In genomic region chr10:14022954-14023353, GRCh38 we compare ENCODE assay signal across 28 cellular contexts.
A peak's percentile ranks its signal among the peaks of the same experiment; 100 is the strongest.
DNase-seq lines count a peak whose midpoint lies in the region; ATAC-seq, FAIRE-seq and TF ChIP-seq lines count a peak whose summit lies in the region.
"Had no signal": no experiment of that assay in that cellular context is flagged by ENCODE, and none has a peak within 500 bp of the region (broad histone marks: within the 10 kb centered on the region; RNA-seq: fewer than 3 reads in every experiment).

No MANE protein-coding gene starts in this region.

- TF ChIP-seq RAD21 in HepG2 (CRISPR knock-in tag; IDR thresholded peaks at IDR 0.05): no peak

- 8 to 22% methylated on average over 6 of the region's 6 CpGs for WGBS in tibial nerve, 2 donors
- 3% methylated on average over 6 of the region's 6 CpGs for WGBS in HepG2 (ENCODE audit: low lambda C conversion rate)

- H3K4me1 ChIP-seq in breast epithelium: no peaks in the 10 kb centered on the region
- peaks cover 0 to 23% (median 7%) of the 10 kb centered on the region in 4 donors for H3K4me1 ChIP-seq in tibial nerve
- H3K4me1 ChIP-seq in HepG2 (ENCODE audit: insufficient read depth, low read length): no peaks in the 10 kb centered on the region

- no TSS peak for BruUV-seq in MCF 10A (replicated peaks; lab: Mats Ljungman, UMichigan)
- BruUV-seq in HepG2 (replicated peaks; lab: Mats Ljungman, UMichigan): no TSS peak

- no peaks in the 10 kb centered on the region for H4K20me1 ChIP-seq in HepG2 (ENCODE audit: insufficient read depth, low read length)

- H3K36me3 Mint-ChIP-seq in MCF 10A (ENCODE audit: insufficient read depth, unreplicated experiment): no peaks in the 10 kb centered on the region
- peaks cover 3% of the 10 kb centered on the region for H3K36me3 Mint-ChIP-seq in mesothelial cell of epicardium

- H3K4me3 Mint-ChIP-seq in MCF 10A (ENCODE audit: unreplicated experiment) (no peak overlapping the region), mesothelial cell of epicardium (no peak overlapping the region)
- H3K4me3 Mint-ChIP-seq: CD8-positive, alpha-beta memory T cell; endodermal cell; HFFc6 had no signal

- no peak overlapping the region for H3K27ac ChIP-seq in breast epithelium
- peak overlapping the region in 48 of 59 donors; percentile 7 to 82 (median 60) for H3K27ac ChIP-seq in dorsolateral prefrontal cortex
- H3K27ac ChIP-seq in tibial nerve: peak overlapping the region in 3 of 4 donors; percentile 57 to 84 (median 65)
- no peak overlapping the region for H3K27ac ChIP-seq in HepG2 (ENCODE audit: extremely low read length, insufficient read depth, low read length)
- H3K27ac ChIP-seq: KMS-11, neutrophil had no signal

- no peaks in the 10 kb centered on the region for H3K79me2 ChIP-seq in HepG2 (ENCODE audit: insufficient read depth, low read length)

- H3K36me3 ChIP-seq in breast epithelium (no peaks in the 10 kb centered on the region), tibial nerve (no peaks in the 10 kb centered on the region), HepG2 (replicated peaks in 1 of 2; ENCODE audit: control insufficient read depth in 1 of 2, insufficient read depth in 2 of 2, low read length in 2 of 2) (no peaks in the 10 kb centered on the region)
- H3K36me3 ChIP-seq: neutrophil had no signal

- ATAC-seq in HepG2: no peak
- ATAC-seq: activated naive CD4-positive, alpha-beta T cell treated with anti-CD3 and anti-CD28 coated beads, Interleukin-2, amount 50 U/mL, for 72 hours; left ventricle myocardium superior; mucosa of descending colon; Right ventricle myocardium inferior; stimulated activated naive CD8-positive, alpha-beta T cell treated with anti-CD3 and anti-CD28 coated beads, Interleukin-15, Interleukin-2, amounts not matched to agents 100 U/mL and 50 U/mL, for 24 hours had no signal

- in situ Hi-C loops in HepG2 (cut with HindIII; ENCODE audit: extremely low pct_ligation_motif_present, low pct_unique_long_range_greater_than_20kb): no loop called here

- H3K4me1 Mint-ChIP-seq in MCF 10A (ENCODE audit: insufficient read depth, unreplicated experiment) (no peaks in the 10 kb centered on the region), mesothelial cell of epicardium (peaks cover 26% of the 10 kb centered on the region)

- H3K9ac ChIP-seq in HepG2 (ENCODE audit: insufficient read depth, low read depth, low read length): no peak overlapping the region
- H3K9ac ChIP-seq: KMS-11 had no signal

- H3K27ac Mint-ChIP-seq in MCF 10A (ENCODE audit: low read depth, unreplicated experiment) (no peak overlapping the region), mesothelial cell of epicardium (peak overlapping the region; percentile 43)
- H3K27ac Mint-ChIP-seq: activated naive CD4-positive, alpha-beta T cell treated with anti-CD3 and anti-CD28 coated beads, Interleukin-2, amount 50 U/mL, for 72 hours; endodermal cell; HFFc6 had no signal

- H3K27me3 ChIP-seq in breast epithelium: peaks cover 0 to 5% of the 10 kb centered on the region in 2 donors
- peaks cover 0 to 57% (median 0%) of the 10 kb centered on the region in 45 donors for H3K27me3 ChIP-seq in dorsolateral prefrontal cortex
- no peaks in the 10 kb centered on the region for H3K27me3 ChIP-seq in tibial nerve
- H3K27me3 ChIP-seq in HepG2 (ENCODE audit: control insufficient read depth in 1 of 2, insufficient read depth in 2 of 2, low read length in 2 of 2): peaks cover 4 to 20% of the 10 kb centered on the region in 2 experiments; a peak in 3 of 5 replicates

- no peak overlapping the region for H2AFZ ChIP-seq in HepG2 (ENCODE audit: low read length)

- H3K4me2 ChIP-seq in HepG2 (ENCODE audit: low read depth, low read length): no peak overlapping the region
- H3K4me2 ChIP-seq: KMS-11 had no signal

- no peak for TF ChIP-seq CTCF in MCF 10A (IDR thresholded peaks at IDR 0.05; ENCODE audit: unreplicated experiment)
- no peak for TF ChIP-seq CTCF in breast epithelium (IDR thresholded peaks at IDR 0.05)
- TF ChIP-seq CTCF in dorsolateral prefrontal cortex (IDR thresholded peaks at IDR 0.05 in 54 of 56, conservative IDR thresholded peaks at IDR 0.05 in 2 of 56; ENCODE audit: low read depth in 1 of 56, partially characterized antibody in 56 of 56): no peak
- no peak for TF ChIP-seq CTCF in mesothelial cell of epicardium (IDR thresholded peaks at IDR 0.05; ENCODE audit: unreplicated experiment)
- TF ChIP-seq CTCF in tibial nerve (IDR thresholded peaks at IDR 0.05): no peak
- TF ChIP-seq CTCF in HepG2 (CRISPR knock-in tag; IDR thresholded peaks at IDR 0.05): no peak

- H3K4me3 ChIP-seq in breast epithelium: peak overlapping the region in 1 of 3 donors; percentile 10
- H3K4me3 ChIP-seq in dorsolateral prefrontal cortex: peak overlapping the region in 44 of 59 donors; percentile 0 to 52 (median 33)
- peak overlapping the region; percentile 9 to 48 (median 30) for H3K4me3 ChIP-seq in tibial nerve
- no peak overlapping the region for H3K4me3 ChIP-seq in HepG2 (replicated peaks in 1 of 3; ENCODE audit: insufficient read depth in 1 of 3, low read depth in 2 of 3, low read length in 3 of 3)
- H3K4me3 ChIP-seq: mucosa of descending colon had no signal

- DNase-seq in MCF 10A (ENCODE audit: unreplicated experiment) (peak; percentile 13), breast epithelium (ENCODE audit: low spot score in 2 of 2) (no peak), dorsolateral prefrontal cortex (no peak), mesothelial cell of epicardium (ENCODE audit: low spot score in 2 of 2, unreplicated experiment in 2 of 2) (no peak), tibial nerve (ENCODE audit: low spot score in 2 of 2) (no peak), HepG2 (ENCODE audit: low spot score) (no peak), NOMO-1 (lab: John Stamatoyannopoulos, UW; ENCODE audit: unreplicated experiment in 2 of 2) (no peak)
- no peak for DNase-seq in activated effector memory CD4-positive, alpha-beta T cell treated with Interleukin-2 at 50 U/mL for 16 hours
- DNase-seq: CD8-positive, alpha-beta memory T cell; DMS53; endodermal cell; head of caudate nucleus; HFFc6; left ventricle myocardium superior; mucosa of descending colon; MV-4-11; NCI-H1694; NCI-H774; retina; stimulated activated CD4-positive, alpha-beta T cell treated with anti-CD3 and anti-CD28 coated beads, Interleukin-4, amount 100 ng/mL, for 24 hours; stimulated activated naive CD8-positive, alpha-beta T cell treated with anti-CD3 and anti-CD28 coated beads, Interleukin-15, Interleukin-2, amounts not matched to agents 100 U/mL and 50 U/mL, for 24 hours; trophoblast cell had no signal

- H3K9me3 Mint-ChIP-seq in MCF 10A (ENCODE audit: unreplicated experiment) (peaks cover 11% of the 10 kb centered on the region), mesothelial cell of epicardium (peaks cover 8% of the 10 kb centered on the region)
- H3K9me3 Mint-ChIP-seq: endodermal cell, HFFc6 had no signal

- CTCF ChIA-PET in MCF 10A (lab: Yijun Ruan, JAX): no interaction called here
- CTCF ChIA-PET in HepG2 (lab: Yijun Ruan, JAX; ENCODE audit: low intra/inter-chr PET ratio, low total read pairs): no interaction called here

- no peaks in the 10 kb centered on the region for H3K9me3 ChIP-seq in breast epithelium
- no peaks in the 10 kb centered on the region for H3K9me3 ChIP-seq in tibial nerve
- no peaks in the 10 kb centered on the region for H3K9me3 ChIP-seq in HepG2 (ENCODE audit: low read length)
- H3K9me3 ChIP-seq: mucosa of descending colon, neutrophil had no signal

- intact Hi-C loops in MCF 10A (cut with micrococcal nuclease) (no loop called here), breast epithelium (cut with DNase I; ENCODE audit: low total_unique reads) (no loop called here), dorsolateral prefrontal cortex (cut with DNase I) (no loop called here), HepG2 (cut with micrococcal nuclease; ENCODE audit: unreplicated experiment) (no loop called here)

- no peak for FAIRE-seq in HepG2 (lab: Jason Lieb, UNC)
- FAIRE-seq: HTR-8/SVneo, TTC549 had no signal

- H3K27me3 Mint-ChIP-seq in MCF 10A (ENCODE audit: insufficient read depth, unreplicated experiment) (peaks cover 22% of the 10 kb centered on the region), mesothelial cell of epicardium (ENCODE audit: low read depth) (peaks cover 16% of the 10 kb centered on the region)

- TF ChIP-seq EP300 in tibial nerve (IDR thresholded peaks at IDR 0.05) (no peak), HepG2 (IDR thresholded peaks at IDR 0.05; ENCODE audit: low read depth in 2 of 2, low read length in 2 of 2) (no peak), HepG2 (CRISPR knock-in tag; IDR thresholded peaks at IDR 0.05; ENCODE audit: borderline replicate concordance) (no peak)

- TF ChIP-seq POLR2A in breast epithelium (IDR thresholded peaks at IDR 0.05) (no peak), tibial nerve (IDR thresholded peaks at IDR 0.05) (no peak), HepG2 (IDR thresholded peaks at IDR 0.05; ENCODE audit: insufficient read depth in 1 of 2, low read depth in 2 of 2, low read length in 2 of 2) (no peak)

- POLR2A ChIA-PET in MCF 10A (lab: Yijun Ruan, JAX): no interaction called here
- POLR2A ChIA-PET in HepG2 (lab: Yijun Ruan, JAX): no interaction called here

TF ChIP-seq in HepG2, 621 proteins besides CTCF, POLR2A, EP300 and RAD21 (continues in another document):
- TF ChIP-seq, protein P1, sequence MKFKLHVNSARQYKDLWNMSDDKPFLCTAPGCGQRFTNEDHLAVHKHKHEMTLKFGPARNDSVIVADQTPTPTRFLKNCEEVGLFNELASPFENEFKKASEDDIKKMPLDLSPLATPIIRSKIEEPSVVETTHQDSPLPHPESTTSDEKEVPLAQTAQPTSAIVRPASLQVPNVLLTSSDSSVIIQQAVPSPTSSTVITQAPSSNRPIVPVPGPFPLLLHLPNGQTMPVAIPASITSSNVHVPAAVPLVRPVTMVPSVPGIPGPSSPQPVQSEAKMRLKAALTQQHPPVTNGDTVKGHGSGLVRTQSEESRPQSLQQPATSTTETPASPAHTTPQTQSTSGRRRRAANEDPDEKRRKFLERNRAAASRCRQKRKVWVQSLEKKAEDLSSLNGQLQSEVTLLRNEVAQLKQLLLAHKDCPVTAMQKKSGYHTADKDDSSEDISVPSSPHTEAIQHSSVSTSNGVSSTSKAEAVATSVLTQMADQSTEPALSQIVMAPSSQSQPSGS (CRISPR knock-in tag; IDR thresholded peaks at IDR 0.05): no peak
- TF ChIP-seq SOX5 (CRISPR knock-in tag; IDR thresholded peaks at IDR 0.05; ENCODE audit: borderline replicate concordance): no peak

Comparison
In these comparisons a context has a peak if more than half of its experiments do, and no peak if none do; other contexts are left out.
1. H3K27ac ChIP-seq: peak in dorsolateral prefrontal cortex (48 of 59) and tibial nerve (3 of 4); none in breast epithelium (0 of 2) and HepG2 (single experiment).
2. H3K4me3 ChIP-seq: peak in dorsolateral prefrontal cortex (44 of 59) and tibial nerve (4 of 4); none in HepG2 (0 of 3).